In genomic region chr9:38001430-38001829, GRCh38 we compare ENCODE assay signal across 1 cellular context.
TF ChIP-seq lines count a peak whose summit lies in the region.

No MANE protein-coding gene starts in this region.

TF ChIP-seq in IMR-90, 13 proteins besides CTCF, POLR2A, EP300 and RAD21 (continued from another document):
- no peak for TF ChIP-seq ELK1 (IDR thresholded peaks at IDR 0.05; ENCODE audit: borderline replicate concordance, low read depth, low read length)
- TF ChIP-seq FOS (IDR thresholded peaks at IDR 0.05; ENCODE audit: low read depth, low read length) = no peak
- no peak for TF ChIP-seq USF2 (IDR thresholded peaks at IDR 0.05; ENCODE audit: low read depth, low read length)
